Comparison of ENCODE assay signal across 7 cellular contexts in the genomic region with DNA sequence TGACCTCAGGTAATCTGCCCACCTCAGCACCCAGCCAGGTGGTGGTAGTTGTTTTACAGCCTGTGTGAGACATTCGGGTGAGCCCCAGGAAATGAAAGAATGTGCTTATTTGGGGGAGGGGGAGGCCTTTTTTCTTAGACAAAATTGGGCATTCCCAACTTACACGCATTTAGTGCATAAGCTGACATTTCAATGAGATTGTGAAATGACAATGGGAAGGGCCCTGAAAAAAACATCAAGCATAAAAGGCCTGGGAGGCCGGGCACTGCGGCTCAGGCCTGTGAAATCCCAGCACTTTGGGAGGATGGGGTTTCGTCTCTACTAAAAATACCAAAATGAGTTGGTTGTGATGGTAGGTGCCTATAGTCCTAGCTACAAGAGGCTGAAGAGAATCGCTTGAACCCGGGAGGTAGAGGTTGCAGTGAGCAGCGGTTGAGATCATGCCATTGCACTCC. TPM values are rescaled to one million over a fixed set of nuclear protein-coding genes. Genes with fewer than 3 reads are reported as not detected.
A peak's percentile ranks its signal among the peaks of the same experiment; 100 is the strongest.
DNase-seq lines count a peak whose midpoint lies in the region; ATAC-seq lines count a peak whose summit lies in the region.
"Had no signal": no experiment of that assay in that cellular context is flagged by ENCODE, and none has a peak within 500 bp of the region (broad histone marks: within the 10 kb centered on the region; RNA-seq: fewer than 3 reads in every experiment).

No MANE protein-coding gene starts in this region.

- peaks cover 49 to 76% of the 10 kb centered on the region in 2 donors for H3K36me3 Mint-ChIP-seq in CD4-positive, alpha-beta memory T cell
- H3K36me3 Mint-ChIP-seq in IgD-negative memory B cell: no peaks in the 10 kb centered on the region
- H3K36me3 Mint-ChIP-seq in activated naive CD8-positive, alpha-beta T cell treated with anti-CD3 and anti-CD28 coated beads, Interleukin-2, amount 50 U/mL, for 24 hours (ENCODE audit: low read depth): peaks cover 68% of the 10 kb centered on the region

- peaks cover 28 to 55% (median 39%) of the 10 kb centered on the region in 4 donors for H3K4me1 Mint-ChIP-seq in CD4-positive, alpha-beta memory T cell
- H3K4me1 Mint-ChIP-seq in IgD-negative memory B cell: peaks cover 34 to 44% (median 39%) of the 10 kb centered on the region in 3 donors
- H3K4me1 Mint-ChIP-seq in activated naive CD8-positive, alpha-beta T cell treated with anti-CD3 and anti-CD28 coated beads, Interleukin-2, amount 50 U/mL, for 24 hours: peaks cover 41% of the 10 kb centered on the region

- no peak overlapping the region for H3K27ac ChIP-seq in CD4-positive, alpha-beta memory T cell (ENCODE audit: low read depth, low read length)
- H3K27ac ChIP-seq: esophagus squamous epithelium had no signal

- H3K27me3 Mint-ChIP-seq in CD4-positive, alpha-beta memory T cell: no peaks in the 10 kb centered on the region
- H3K27me3 Mint-ChIP-seq in IgD-negative memory B cell: no peaks in the 10 kb centered on the region
- peaks cover 7% of the 10 kb centered on the region for H3K27me3 Mint-ChIP-seq in activated naive CD8-positive, alpha-beta T cell treated with anti-CD3 and anti-CD28 coated beads, Interleukin-2, amount 50 U/mL, for 24 hours

- POLR2A ChIA-PET in CD4-positive, alpha-beta memory T cell (lab: Charles Lee; ENCODE audit: partially characterized antibody): interaction anchor here (1.9 kb wide), 2 partner anchors 39 to 1137 kb away, joined by 5 to 9 read pairs; a partner anchor contains a TSS

- peaks cover 48% of the 10 kb centered on the region for H3K4me1 ChIP-seq in CD4-positive, alpha-beta memory T cell (ENCODE audit: insufficient read depth, low read length)

- ATAC-seq in activated naive CD8-positive, alpha-beta T cell treated with anti-CD3 and anti-CD28 coated beads, Interleukin-2, amount 50 U/mL, for 24 hours: peak; percentile 2
- ATAC-seq in HG03460 (IDR thresholded peaks at IDR 0.05; ENCODE audit: unreplicated experiment): no peak

- H3K27me3 ChIP-seq in CD4-positive, alpha-beta memory T cell (ENCODE audit: insufficient read depth, low read length): no peaks in the 10 kb centered on the region
- H3K27me3 ChIP-seq: esophagus squamous epithelium had no signal

- peak overlapping the region in 1 of 8 donors; percentile 31 for H3K4me3 Mint-ChIP-seq in CD4-positive, alpha-beta memory T cell
- H3K4me3 Mint-ChIP-seq in IgD-negative memory B cell: peak overlapping the region in 2 of 4 donors; percentile 26 to 34
- H3K4me3 Mint-ChIP-seq in activated naive CD8-positive, alpha-beta T cell treated with anti-CD3 and anti-CD28 coated beads, Interleukin-2, amount 50 U/mL, for 24 hours: peak overlapping the region; percentile 99

- DNase-seq in CD4-positive, alpha-beta memory T cell: no peak
- peak; percentile 38 for DNase-seq in activated naive CD8-positive, alpha-beta T cell treated with anti-CD3 and anti-CD28 coated beads, Interleukin-2, amount 50 U/mL, for 24 hours
- no peak for DNase-seq in GM03348 (ENCODE audit: low spot score)
- no peak for DNase-seq in G401 (ENCODE audit: low spot score)
- DNase-seq: esophagus squamous epithelium had no signal

- H3K36me3 ChIP-seq in CD4-positive, alpha-beta memory T cell (ENCODE audit: insufficient read depth, low read length): peaks cover 43% of the 10 kb centered on the region

- CTCF ChIA-PET in CD4-positive, alpha-beta memory T cell (lab: Charles Lee; ENCODE audit: partially characterized antibody): interaction anchor here (0.6 kb wide), 1 partner anchor 114 kb away, joined by 3 read pairs; no protein-coding TSS in a partner anchor

- intact Hi-C loops in CD4-positive, alpha-beta memory T cell (cut with micrococcal nuclease): loop anchor here (10.0 kb wide), 1 partner anchor 1102 kb away; no protein-coding TSS in a partner anchor

- H3K4me3 ChIP-seq in CD4-positive, alpha-beta memory T cell (ENCODE audit: low read length in 2 of 2): no peak overlapping the region
- H3K4me3 ChIP-seq: esophagus squamous epithelium had no signal

- peaks cover 0 to 3% (median 0%) of the 10 kb centered on the region in 8 donors for H3K9me3 Mint-ChIP-seq in CD4-positive, alpha-beta memory T cell
- no peaks in the 10 kb centered on the region for H3K9me3 Mint-ChIP-seq in IgD-negative memory B cell
- no peaks in the 10 kb centered on the region for H3K9me3 Mint-ChIP-seq in activated naive CD8-positive, alpha-beta T cell treated with anti-CD3 and anti-CD28 coated beads, Interleukin-2, amount 50 U/mL, for 24 hours

- H3K9me3 ChIP-seq in CD4-positive, alpha-beta memory T cell (ENCODE audit: control insufficient read depth in 1 of 2, low read length in 2 of 2): no peaks in the 10 kb centered on the region
- H3K9me3 ChIP-seq: esophagus squamous epithelium had no signal

- H3K27ac Mint-ChIP-seq in CD4-positive, alpha-beta memory T cell: peak overlapping the region in 6 of 7 donors; percentile 17 to 97 (median 56)
- peak overlapping the region; percentile 80 to 89 (median 82) for H3K27ac Mint-ChIP-seq in IgD-negative memory B cell
- peak overlapping the region; percentile 100 for H3K27ac Mint-ChIP-seq in activated naive CD8-positive, alpha-beta T cell treated with anti-CD3 and anti-CD28 coated beads, Interleukin-2, amount 50 U/mL, for 24 hours

- in situ Hi-C loops in G401 (cut with HindIII; ENCODE audit: low sequenced_read_pairs): no loop called here

RNA-seq across cellular contexts. Expression of a gene that starts 5.0 kb away (rescaled TPM):
- total RNA-seq in CD4-positive, alpha-beta memory T cell: 100 to 1,000 TPM; 676 to 709 TPM
- polyA plus RNA-seq in CD4-positive, alpha-beta memory T cell: 100 to 1,000 TPM; 312 to 395 TPM
- 307 TPM for polyA plus RNA-seq in IgD-negative memory B cell
- 490 and 492 TPM in 2 replicates for total RNA-seq in G401 (2014; rRNA removed; shearing (Covaris generic))

RNA-seq across cellular contexts. Expression of a gene that starts 5.4 kb away (rescaled TPM):
- 10 to 100 TPM; 24.3 to 26.5 TPM for total RNA-seq in CD4-positive, alpha-beta memory T cell
- polyA plus RNA-seq in CD4-positive, alpha-beta memory T cell: 1 to 10 TPM in 1 of 2 donors, under 1 TPM in 1; 0.95 to 2.2 TPM
- 2.0 TPM for polyA plus RNA-seq in IgD-negative memory B cell
- total RNA-seq in G401 (2014; rRNA removed; shearing (Covaris generic)): 2.3 and 5.2 TPM in 2 replicates

RNA-seq across cellular contexts. Expression of a gene that starts 38.1 kb away (rescaled TPM):
- total RNA-seq in CD4-positive, alpha-beta memory T cell: 10 to 100 TPM in 1 of 2 experiments, 1 to 10 TPM in 1; 9.0 to 10.2 TPM
- polyA plus RNA-seq in CD4-positive, alpha-beta memory T cell: 1 to 10 TPM; 6.1 to 7.0 TPM
- polyA plus RNA-seq in IgD-negative memory B cell: 7.2 TPM
- total RNA-seq in G401 (2014; rRNA removed; shearing (Covaris generic)): 19.0 and 32.2 TPM in 2 replicates

RNA-seq across cellular contexts. Expression of a gene that starts 38.3 kb away (rescaled TPM):
- 10 to 100 TPM; 13.4 to 13.5 TPM for total RNA-seq in CD4-positive, alpha-beta memory T cell
- 1 to 10 TPM; 3.6 to 9.7 TPM for polyA plus RNA-seq in CD4-positive, alpha-beta memory T cell
- polyA plus RNA-seq in IgD-negative memory B cell: 8.6 TPM
- total RNA-seq in G401 (2014; rRNA removed; shearing (Covaris generic)): 36.5 and 40.1 TPM in 2 replicates

RNA-seq across cellular contexts. Expression of a gene that starts 54.3 kb away (rescaled TPM):
- total RNA-seq in CD4-positive, alpha-beta memory T cell: not detected
- not detected for polyA plus RNA-seq in CD4-positive, alpha-beta memory T cell
- not detected for polyA plus RNA-seq in IgD-negative memory B cell
- total RNA-seq in G401 (2014; rRNA removed; shearing (Covaris generic)): not detected in 2 replicates
- total RNA-seq: esophagus squamous epithelium had no signal
